21 cellular contexts compared by ENCODE assay signal in genomic region chr5:79642210-79642609, GRCh38.
"Had no signal": no experiment of that assay in that cellular context is flagged by ENCODE, and none has a peak within 500 bp of the region (broad histone marks: within the 10 kb centered on the region; RNA-seq: fewer than 3 reads in every experiment).

No MANE protein-coding gene starts in this region.

- H2AFZ ChIP-seq: hepatocyte had no signal

- H3K9me3 ChIP-seq: adrenal gland, esophagus squamous epithelium, lower lobe of right lung, prostate gland, right atrium auricular region, thoracic aorta, upper lobe of right lung had no signal

- H3K4me3 Mint-ChIP-seq: activated CD4-positive, alpha-beta T cell treated with anti-CD3 and anti-CD28 coated beads, Interleukin-2, amount 10 ng/mL, durations not matched to agents 7 days and 5 days; activated CD8-positive, alpha-beta T cell treated with anti-CD3 and anti-CD28 coated beads, Interleukin-2, amount 10 ng/mL, durations not matched to agents 7 days and 5 days; activated naive CD4-positive, alpha-beta T cell treated with anti-CD3 and anti-CD28 coated beads for 36 hours; activated T-cell treated with anti-CD3 and anti-CD28 coated beads, Interleukin-2, amount 50 U/mL, for 24 hours; dendritic cell treated with granulocyte-macrophage colony-stimulating factor and Interleukin-4, amounts not matched to agents 40 ng/mL and 50 ng/mL, for 4 days; stimulated activated effector memory CD8-positive, alpha-beta T cell treated with anti-CD3 and anti-CD28 coated beads, Interleukin-12 subunit alpha, Interleukin-12 subunit beta, amount 100 ng/mL, for 72 hours; T-helper 1 cell treated with Interleukin-12 subunit alpha and Interleukin-12 subunit beta and Interleukin-4 antibody, amounts not matched to agents 30 μg/mL and 1 μg/mL, for 36 hours had no signal

- H3K9me3 Mint-ChIP-seq: activated CD4-positive, alpha-beta T cell treated with anti-CD3 and anti-CD28 coated beads, Interleukin-2, amount 10 ng/mL, durations not matched to agents 7 days and 5 days; activated naive CD4-positive, alpha-beta T cell treated with anti-CD3 and anti-CD28 coated beads for 36 hours; activated T-cell treated with anti-CD3 and anti-CD28 coated beads, Interleukin-2, amount 50 U/mL, for 24 hours; activated T-helper 2 cell treated with anti-CD3 and anti-CD28 coated beads, Interferon-gamma antibody, Interleukin-2, Interleukin-4, amounts not matched to agents 10 μg/mL and 5 μg/mL and 100 μg/mL, durations not matched to agents 14 hours and 24 hours and 36 hours; dendritic cell treated with granulocyte-macrophage colony-stimulating factor and Interleukin-4, amounts not matched to agents 40 ng/mL and 50 ng/mL, for 4 days; stimulated activated effector memory CD8-positive, alpha-beta T cell treated with anti-CD3 and anti-CD28 coated beads, Interleukin-12 subunit alpha, Interleukin-12 subunit beta, amount 100 ng/mL, for 72 hours; T-helper 1 cell treated with Interleukin-12 subunit alpha and Interleukin-12 subunit beta and Interleukin-4 antibody, amounts not matched to agents 30 μg/mL and 1 μg/mL, for 36 hours had no signal

- DNase-seq: activated CD4-positive, alpha-beta T cell treated with anti-CD3 and anti-CD28 coated beads, Interleukin-2, amount 10 ng/mL, durations not matched to agents 7 days and 5 days; activated CD8-positive, alpha-beta T cell treated with anti-CD3 and anti-CD28 coated beads, Interleukin-2, amount 10 ng/mL, durations not matched to agents 7 days and 5 days; activated naive CD4-positive, alpha-beta T cell treated with anti-CD3 and anti-CD28 coated beads for 36 hours; activated T-cell treated with anti-CD3 and anti-CD28 coated beads, Interleukin-2, amount 50 U/mL, for 24 hours; adrenal gland; effector memory CD4-positive, alpha-beta T cell; esophagus squamous epithelium; foreskin keratinocyte; lower lobe of right lung; stimulated activated CD4-positive, alpha-beta T cell treated with anti-CD3 and anti-CD28 coated beads, Interleukin-15, amount 100 ng/mL, for 24 hours; stimulated activated CD4-positive, alpha-beta T cell treated with anti-CD3 and anti-CD28 coated beads, Interleukin-4, amount 100 ng/mL, for 1 hour; upper lobe of right lung had no signal

- H3K4me3 ChIP-seq: adrenal gland, esophagus squamous epithelium, hepatocyte, lower lobe of right lung, prostate gland, right atrium auricular region, skin epidermis, thoracic aorta, upper lobe of right lung had no signal

- H3K4me2 ChIP-seq: hepatocyte had no signal

- H3K27ac ChIP-seq: adrenal gland, esophagus squamous epithelium, foreskin keratinocyte, hepatocyte, lower lobe of right lung, prostate gland, right atrium auricular region, skin epidermis, thoracic aorta, upper lobe of right lung had no signal

- ATAC-seq: activated CD8-positive, alpha-beta T cell treated with anti-CD3 and anti-CD28 coated beads, Interleukin-2, amount 10 ng/mL, durations not matched to agents 7 days and 5 days; foreskin keratinocyte; lower lobe of right lung; stimulated activated effector memory CD8-positive, alpha-beta T cell treated with anti-CD3 and anti-CD28 coated beads, Interleukin-12 subunit alpha, Interleukin-12 subunit beta, amount 100 ng/mL, for 72 hours; upper lobe of right lung had no signal

- H3K27me3 ChIP-seq: adrenal gland, esophagus squamous epithelium, foreskin keratinocyte, hepatocyte, right atrium auricular region, upper lobe of right lung had no signal

- H3K36me3 ChIP-seq: prostate gland had no signal

- H3K4me1 ChIP-seq: esophagus squamous epithelium, foreskin keratinocyte, lower lobe of right lung, prostate gland, upper lobe of right lung had no signal

- H3K27ac Mint-ChIP-seq: activated CD4-positive, alpha-beta T cell treated with anti-CD3 and anti-CD28 coated beads, Interleukin-2, amount 10 ng/mL, durations not matched to agents 7 days and 5 days; activated CD8-positive, alpha-beta T cell treated with anti-CD3 and anti-CD28 coated beads, Interleukin-2, amount 10 ng/mL, durations not matched to agents 7 days and 5 days; activated naive CD4-positive, alpha-beta T cell treated with anti-CD3 and anti-CD28 coated beads for 36 hours; activated T-cell treated with anti-CD3 and anti-CD28 coated beads, Interleukin-2, amount 50 U/mL, for 24 hours; activated T-helper 2 cell treated with anti-CD3 and anti-CD28 coated beads, Interferon-gamma antibody, Interleukin-2, Interleukin-4, amounts not matched to agents 10 μg/mL and 5 μg/mL and 100 μg/mL, durations not matched to agents 14 hours and 24 hours and 36 hours; dendritic cell treated with granulocyte-macrophage colony-stimulating factor and Interleukin-4, amounts not matched to agents 40 ng/mL and 50 ng/mL, for 4 days; stimulated activated effector memory CD8-positive, alpha-beta T cell treated with anti-CD3 and anti-CD28 coated beads, Interleukin-12 subunit alpha, Interleukin-12 subunit beta, amount 100 ng/mL, for 72 hours; T-helper 1 cell treated with Interleukin-12 subunit alpha and Interleukin-12 subunit beta and Interleukin-4 antibody, amounts not matched to agents 30 μg/mL and 1 μg/mL, for 36 hours had no signal

- H3K27me3 Mint-ChIP-seq: activated CD4-positive, alpha-beta T cell treated with anti-CD3 and anti-CD28 coated beads, Interleukin-2, amount 10 ng/mL, durations not matched to agents 7 days and 5 days; activated T-cell treated with anti-CD3 and anti-CD28 coated beads, Interleukin-2, amount 50 U/mL, for 24 hours; dendritic cell treated with granulocyte-macrophage colony-stimulating factor and Interleukin-4, amounts not matched to agents 40 ng/mL and 50 ng/mL, for 4 days had no signal
